20 cellular contexts compared by ENCODE assay signal in genomic region chr22:27329966-27330645, GRCh38.
"Had no signal": no experiment of that assay in that cellular context is flagged by ENCODE, and none has a peak within 500 bp of the region (broad histone marks: within the 10 kb centered on the region; RNA-seq: fewer than 3 reads in every experiment).

No MANE protein-coding gene starts in this region.

- H3K9me3 Mint-ChIP-seq: activated CD4-positive, alpha-beta T cell treated with anti-CD3 and anti-CD28 coated beads, Interleukin-2, amount 10 ng/mL, durations not matched to agents 7 days and 5 days; activated CD8-positive, alpha-beta T cell treated with anti-CD3 and anti-CD28 coated beads for 36 hours; activated T-helper 1 cell treated with anti-CD3 and anti-CD28 coated beads, Interleukin-12 subunit alpha, Interleukin-12 subunit beta, Interleukin-2, Interleukin-4 antibody, amounts not matched to agents 30 ng/mL and 10 ng/mL and 1 ng/mL, durations not matched to agents 14 hours and 24 hours and 36 hours had no signal

- H3K36me3 Mint-ChIP-seq: activated CD8-positive, alpha-beta memory T cell treated with anti-CD3 and anti-CD28 coated beads, Interleukin-2, amount 10 ng/mL, durations not matched to agents 7 days and 5 days; activated naive CD4-positive, alpha-beta T cell treated with anti-CD3 and anti-CD28 coated beads, Interleukin-2, amount 50 U/mL, for 72 hours; memory B cell had no signal

- H3K27ac ChIP-seq: adrenal gland, breast epithelium, heart right ventricle, spleen had no signal

- H3K4me1 ChIP-seq: adrenal gland, breast epithelium had no signal

- H3K4me1 Mint-ChIP-seq: activated CD4-positive, alpha-beta T cell treated with anti-CD3 and anti-CD28 coated beads, Interleukin-2, amount 10 ng/mL, durations not matched to agents 7 days and 5 days; activated CD8-positive, alpha-beta memory T cell treated with anti-CD3 and anti-CD28 coated beads, Interleukin-2, amount 10 ng/mL, durations not matched to agents 7 days and 5 days; memory B cell had no signal

- H3K9me3 ChIP-seq: adrenal gland, breast epithelium had no signal

- H3K4me3 Mint-ChIP-seq: activated CD4-positive, alpha-beta T cell treated with anti-CD3 and anti-CD28 coated beads, Interleukin-2, amount 10 ng/mL, durations not matched to agents 7 days and 5 days; activated CD8-positive, alpha-beta memory T cell treated with anti-CD3 and anti-CD28 coated beads, Interleukin-2, amount 10 ng/mL, durations not matched to agents 7 days and 5 days; activated CD8-positive, alpha-beta T cell treated with anti-CD3 and anti-CD28 coated beads for 36 hours; activated T-helper 1 cell treated with anti-CD3 and anti-CD28 coated beads, Interleukin-12 subunit alpha, Interleukin-12 subunit beta, Interleukin-2, Interleukin-4 antibody, amounts not matched to agents 30 ng/mL and 10 ng/mL and 1 ng/mL, durations not matched to agents 14 hours and 24 hours and 36 hours; memory B cell had no signal

- H3K4me3 ChIP-seq: adrenal gland, breast epithelium, heart right ventricle, spleen had no signal

- H3K27ac Mint-ChIP-seq: activated CD4-positive, alpha-beta T cell treated with anti-CD3 and anti-CD28 coated beads, Interleukin-2, amount 10 ng/mL, durations not matched to agents 7 days and 5 days; activated CD8-positive, alpha-beta memory T cell treated with anti-CD3 and anti-CD28 coated beads, Interleukin-2, amount 10 ng/mL, durations not matched to agents 7 days and 5 days; activated CD8-positive, alpha-beta T cell treated with anti-CD3 and anti-CD28 coated beads for 36 hours; activated naive CD4-positive, alpha-beta T cell treated with anti-CD3 and anti-CD28 coated beads, Interleukin-2, amount 50 U/mL, for 72 hours; activated T-helper 1 cell treated with anti-CD3 and anti-CD28 coated beads, Interleukin-12 subunit alpha, Interleukin-12 subunit beta, Interleukin-2, Interleukin-4 antibody, amounts not matched to agents 30 ng/mL and 10 ng/mL and 1 ng/mL, durations not matched to agents 14 hours and 24 hours and 36 hours; memory B cell had no signal

- H3K36me3 ChIP-seq: adrenal gland, breast epithelium, heart right ventricle, spleen had no signal

- ATAC-seq: activated CD4-positive, CD25-positive, alpha-beta regulatory T cell treated with anti-CD3 and anti-CD28 coated beads, Interleukin-2, amount 50 U/mL, for 24 hours; activated CD8-positive, alpha-beta memory T cell treated with anti-CD3 and anti-CD28 coated beads, Interleukin-2, amount 10 ng/mL, durations not matched to agents 7 days and 5 days; activated CD8-positive, alpha-beta T cell treated with anti-CD3 and anti-CD28 coated beads for 36 hours; heart right ventricle; stimulated activated naive CD8-positive, alpha-beta T cell treated with anti-CD3 and anti-CD28 coated beads, Interleukin-15, Interleukin-2, amounts not matched to agents 100 U/mL and 50 U/mL, for 24 hours had no signal

- DNase-seq: activated CD4-positive, alpha-beta T cell treated with anti-CD3 and anti-CD28 coated beads, Interleukin-2, amount 10 ng/mL, durations not matched to agents 7 days and 5 days; activated CD8-positive, alpha-beta T cell treated with anti-CD3 and anti-CD28 coated beads for 36 hours; activated gamma-delta T cell treated with Interleukin-2 at 50 U/mL for 16 hours; adrenal gland; cerebellar nuclear complex; effector CD4-positive, alpha-beta T cell; foreskin fibroblast; heart right ventricle; left colon; retina; spleen; stimulated activated CD4-positive, alpha-beta T cell treated with anti-CD3 and anti-CD28 coated beads, Interleukin-4, amount 100 ng/mL, for 1 hour; stimulated activated naive CD8-positive, alpha-beta T cell treated with anti-CD3 and anti-CD28 coated beads, Interleukin-15, Interleukin-2, amounts not matched to agents 100 U/mL and 50 U/mL, for 24 hours; SW 1271 had no signal
